ENCODE assay signal across 7 cellular contexts in the genomic region with DNA sequence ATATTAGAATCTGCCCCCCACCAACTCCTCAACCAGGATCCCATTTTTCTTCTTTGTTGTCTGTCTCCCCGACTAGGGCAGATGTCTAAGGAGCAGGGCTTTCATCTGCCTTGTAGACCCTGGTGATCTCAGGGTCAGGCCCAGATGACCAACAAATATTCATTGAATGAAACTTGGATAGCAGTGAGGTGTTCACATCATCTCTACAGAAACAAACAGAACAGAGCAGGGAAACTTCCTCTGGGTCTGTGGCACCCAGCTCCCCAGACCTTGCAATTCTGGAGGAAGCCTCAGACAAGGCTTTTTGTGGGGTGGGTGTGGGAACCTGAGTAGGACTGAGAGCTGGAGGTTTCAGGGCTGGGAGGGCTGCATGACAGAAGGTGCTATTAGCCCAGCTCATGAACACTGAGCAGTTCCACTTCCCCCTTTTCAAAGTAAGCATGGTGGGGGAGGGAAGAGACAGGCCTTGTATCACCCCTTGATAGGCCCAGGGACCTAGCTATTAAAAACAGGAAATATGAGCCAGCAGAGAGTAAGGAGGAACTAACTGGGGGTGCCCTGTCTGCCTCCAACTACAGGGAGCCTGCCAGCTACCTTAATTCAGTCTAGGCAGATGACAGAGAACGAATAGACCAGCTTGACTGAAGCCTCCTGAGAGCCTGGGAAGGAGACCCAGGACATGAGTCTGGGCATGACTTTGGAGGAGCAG. TPM values are rescaled to one million over a fixed set of nuclear protein-coding genes. Genes with fewer than 3 reads are reported as not detected.
DNase-seq lines count a peak whose midpoint lies in the region; ATAC-seq lines count a peak whose summit lies in the region.

No MANE protein-coding gene starts in this region.

- CTCF ChIA-PET in activated CD8-positive, alpha-beta T cell treated with anti-CD3 and anti-CD28 coated beads, Interleukin-2, amount 10 ng/mL, durations not matched to agents 7 days and 5 days (lab: Charles Lee): interaction anchor here (0.6 to 9.0 kb wide), 46 partner anchors 8 to 348 kb away, joined by 3 to 225 read pairs (median 10); a partner anchor contains a TSS

- peaks cover 3% of the 10 kb centered on the region for H3K36me3 Mint-ChIP-seq in activated CD8-positive, alpha-beta T cell treated with anti-CD3 and anti-CD28 coated beads, Interleukin-2, amount 10 ng/mL, durations not matched to agents 7 days and 5 days (ENCODE audit: low read depth)
- H3K36me3 Mint-ChIP-seq in naive B cell: no peaks in the 10 kb centered on the region

- peak overlapping the region; percentile 85 for H3K27ac Mint-ChIP-seq in activated CD8-positive, alpha-beta T cell treated with anti-CD3 and anti-CD28 coated beads, Interleukin-2, amount 10 ng/mL, durations not matched to agents 7 days and 5 days
- H3K27ac Mint-ChIP-seq in naive B cell: peak overlapping the region; percentile 52 to 98 (median 96)

- ATAC-seq in GM18499 (IDR thresholded peaks at IDR 0.05; ENCODE audit: insufficient read depth, unreplicated experiment) (peak; percentile 80), GM21423 (IDR thresholded peaks at IDR 0.05; ENCODE audit: unreplicated experiment) (peak; percentile 96), HG03558 (IDR thresholded peaks at IDR 0.05; ENCODE audit: extremely low read depth, unreplicated experiment) (peak; percentile 77), naive B cell (ENCODE audit: low read depth in 2 of 2) (peak; percentile 97)
- ATAC-seq in activated CD8-positive, alpha-beta T cell treated with anti-CD3 and anti-CD28 coated beads, Interleukin-2, amount 10 ng/mL, durations not matched to agents 7 days and 5 days: peak; percentile 59

- peak; percentile 63 for DNase-seq in activated CD8-positive, alpha-beta T cell treated with anti-CD3 and anti-CD28 coated beads, Interleukin-2, amount 10 ng/mL, durations not matched to agents 7 days and 5 days
- peak; percentile 94 for DNase-seq in naive B cell
- no peak for DNase-seq in ecto neural progenitor cell (ENCODE audit: low spot score)
- no peak for DNase-seq in NCI-H2081 (lab: John Stamatoyannopoulos, UW)

- H3K4me1 Mint-ChIP-seq in activated CD8-positive, alpha-beta T cell treated with anti-CD3 and anti-CD28 coated beads, Interleukin-2, amount 10 ng/mL, durations not matched to agents 7 days and 5 days (ENCODE audit: low read depth): peaks cover 48% of the 10 kb centered on the region
- peaks cover 33 to 52% (median 41%) of the 10 kb centered on the region in 3 donors for H3K4me1 Mint-ChIP-seq in naive B cell

- POLR2A ChIA-PET in activated CD8-positive, alpha-beta T cell treated with anti-CD3 and anti-CD28 coated beads, Interleukin-2, amount 10 ng/mL, durations not matched to agents 7 days and 5 days (lab: Charles Lee): interaction anchor here (0.6 to 2.2 kb wide), 14 partner anchors 11 to 177 kb away, joined by 3 to 10 read pairs (median 4); no protein-coding TSS in a partner anchor

- no peaks in the 10 kb centered on the region for H3K27me3 Mint-ChIP-seq in activated CD8-positive, alpha-beta T cell treated with anti-CD3 and anti-CD28 coated beads, Interleukin-2, amount 10 ng/mL, durations not matched to agents 7 days and 5 days (ENCODE audit: low read depth)
- no peaks in the 10 kb centered on the region for H3K27me3 Mint-ChIP-seq in naive B cell

- no peaks in the 10 kb centered on the region for H3K9me3 Mint-ChIP-seq in activated CD8-positive, alpha-beta T cell treated with anti-CD3 and anti-CD28 coated beads, Interleukin-2, amount 10 ng/mL, durations not matched to agents 7 days and 5 days (ENCODE audit: insufficient read depth)
- no peaks in the 10 kb centered on the region for H3K9me3 Mint-ChIP-seq in naive B cell

- peak overlapping the region; percentile 12 for H3K4me3 Mint-ChIP-seq in activated CD8-positive, alpha-beta T cell treated with anti-CD3 and anti-CD28 coated beads, Interleukin-2, amount 10 ng/mL, durations not matched to agents 7 days and 5 days
- H3K4me3 Mint-ChIP-seq in naive B cell: peak overlapping the region; percentile 18 to 92 (median 82)

RNA-seq across cellular contexts. Expression of a gene that starts 37.3 kb away (rescaled TPM):
- total RNA-seq in activated CD8-positive, alpha-beta T cell treated with anti-CD3 and anti-CD28 coated beads, Interleukin-2, amount 10 ng/mL, durations not matched to agents 7 days and 5 days: 10 to 100 TPM; 89.1 to 91.5 TPM
- 10 to 100 TPM in 5 of 6 donors, 1 to 10 TPM in 1; 6.1 to 17.2 (median 13.6) TPM for polyA plus RNA-seq in naive B cell (ENCODE audit: low read depth in 6 of 6)

Comparison
In these comparisons a context has a peak if more than half of its experiments do, and no peak if none do; other contexts are left out.
1. DNase-seq: peak in activated CD8-positive, alpha-beta T cell treated with anti-CD3 and anti-CD28 coated beads, Interleukin-2, amount 10 ng/mL, durations not matched to agents 7 days and 5 days (single experiment) and naive B cell (single experiment); none in ecto neural progenitor cell (single experiment) and NCI-H2081 (0 of 2).
2. Peak in every context shown above with its lines, with median percentiles within 50 percentile points of each other: ATAC-seq.